15 cellular contexts compared by ENCODE assay signal in the genomic region with DNA sequence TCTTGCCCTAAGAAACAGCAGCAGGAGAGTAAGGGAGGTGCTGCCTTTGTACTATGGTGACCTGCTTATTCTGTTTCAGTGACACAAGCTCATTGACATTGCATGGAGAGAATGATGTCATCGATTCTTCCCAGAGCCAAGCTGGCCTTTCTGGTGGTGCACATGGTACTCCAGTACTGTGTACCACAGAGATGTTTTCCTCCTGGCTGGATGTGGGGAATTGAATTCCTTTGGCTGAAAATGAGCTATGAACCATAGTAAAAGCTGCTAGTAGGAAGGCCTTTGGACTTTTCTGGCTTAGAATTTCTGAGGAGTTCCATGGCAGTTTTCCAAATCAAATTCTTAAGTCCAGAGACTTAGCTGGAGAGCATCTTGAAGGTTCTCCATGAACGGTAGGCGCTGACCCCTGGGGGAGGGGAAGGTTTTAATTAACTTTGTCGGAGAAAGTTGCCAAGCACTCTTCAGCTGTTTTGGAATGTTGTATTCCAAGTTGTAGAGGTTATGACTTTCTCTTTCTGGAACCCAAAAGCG. TPM values are rescaled to one million over a fixed set of nuclear protein-coding genes. Genes with fewer than 3 reads are reported as not detected.
DNase-seq lines count a peak whose midpoint lies in the region; ATAC-seq and TF ChIP-seq lines count a peak whose summit lies in the region.
"Had no signal": no experiment of that assay in that cellular context is flagged by ENCODE, and none has a peak within 500 bp of the region (broad histone marks: within the 10 kb centered on the region; RNA-seq: fewer than 3 reads in every experiment).

No MANE protein-coding gene starts in this region.

- POLR2A ChIA-PET in IMR-90 (lab: Charles Lee; ENCODE audit: unreplicated experiment), result no interaction called here

- no peak overlapping the region for H2BK15ac ChIP-seq in IMR-90 (ENCODE audit: low read depth, low read length)

- H3K9me3 ChIP-seq in IMR-90 (ENCODE audit: control insufficient read depth, insufficient read depth, low read length) (no peaks in the 10 kb centered on the region), left lung (no peaks in the 10 kb centered on the region), testis (no peaks in the 10 kb centered on the region)

- H4K5ac ChIP-seq in IMR-90 (ENCODE audit: low read depth, low read length), result no peak overlapping the region

- WGBS in IMR-90 (ENCODE audit: extremely low coverage in 2 of 2, insufficient read length in 1 of 2), 2 experiments, result 81% methylated on average over 2 of the region's 5 CpGs; no CpG with 5 or more reads in 1 of the 2 experiments
- WGBS in testis, 2 donors, result 46 to 51% methylated on average over 4 to 5 of the region's 5 CpGs

- no peak for ATAC-seq in IMR-90 (ENCODE audit: low read depth)
- ATAC-seq in left lung, result peak; percentile 87
- ATAC-seq: naive thymus-derived CD4-positive, alpha-beta T cell had no signal

- H2BK120ac ChIP-seq in IMR-90 (ENCODE audit: low read depth, low read length), result no peak overlapping the region

- no peak overlapping the region for H2AK5ac ChIP-seq in IMR-90 (ENCODE audit: low read depth, low read length)

- BruUV-seq in IMR-90 (replicated peaks; lab: Mats Ljungman, UMichigan), result no TSS peak

- H3K4me1 ChIP-seq in IMR-90 (ENCODE audit: control insufficient read depth, insufficient read depth, low read length), result no peaks in the 10 kb centered on the region
- H3K4me1 ChIP-seq in left lung, result peaks cover 0 to 9% of the 10 kb centered on the region in 2 donors
- H3K4me1 ChIP-seq in testis, result no peaks in the 10 kb centered on the region

- no peaks in the 10 kb centered on the region for H3K79me1 ChIP-seq in IMR-90 (ENCODE audit: low read depth in 1 of 2, low read length in 2 of 2)

- H3K18ac ChIP-seq in IMR-90 (ENCODE audit: low read depth, low read length), result no peak overlapping the region

- no peak overlapping the region for H4K8ac ChIP-seq in IMR-90 (ENCODE audit: low read depth in 2 of 2, low read length in 2 of 2)

- TF ChIP-seq POLR2A in IMR-90 (IDR thresholded peaks at IDR 0.05; ENCODE audit: low read depth, low read length) (no peak), testis (IDR thresholded peaks at IDR 0.05) (no peak)

- H3K14ac ChIP-seq in IMR-90 (replicated peaks; ENCODE audit: low read depth, low read length), result no peak overlapping the region; the same call in 1 of the 2 replicates

- no peak overlapping the region for H2AK9ac ChIP-seq in IMR-90 (replicated peaks; ENCODE audit: low read depth, low read length, poor library complexity)

- no peak overlapping the region for H4K91ac ChIP-seq in IMR-90 (ENCODE audit: insufficient read depth, low read depth, low read length)

- H3K27me3 ChIP-seq in IMR-90 (ENCODE audit: control insufficient read depth, insufficient read depth, low read length) (peaks cover 3% of the 10 kb centered on the region), left lung (no peaks in the 10 kb centered on the region), testis (no peaks in the 10 kb centered on the region)

- H2AFZ ChIP-seq in IMR-90 (replicated peaks; ENCODE audit: low read length, poor library complexity), result no peak overlapping the region

- no peaks in the 10 kb centered on the region for H4K20me1 ChIP-seq in IMR-90 (ENCODE audit: insufficient read depth, low read length)

- no peak overlapping the region for H2BK5ac ChIP-seq in IMR-90 (ENCODE audit: low read depth, low read length, poor library complexity, severe bottlenecking)

- H3K27ac ChIP-seq in IMR-90 (ENCODE audit: insufficient read depth, low read length) (no peak overlapping the region), left lung (peak overlapping the region in 1 of 2 donors; percentile 41), testis (no peak overlapping the region)

- CTCF ChIA-PET in IMR-90 (lab: Yijun Ruan, JAX), result no interaction called here

- no peak overlapping the region for H3K4me2 ChIP-seq in IMR-90 (ENCODE audit: low read depth, low read length)

- peak; percentile 24 for DNase-seq in IMR-90
- peak; percentile 45 for DNase-seq in choroid plexus epithelial cell (ENCODE audit: low read depth)
- DNase-seq in left lung, result no peak
- peak; percentile 53 for DNase-seq in testis
- no peak for DNase-seq in mesenteric fat pad (ENCODE audit: low spot score)
- no peak for DNase-seq in NCI-H82 (lab: John Stamatoyannopoulos, UW)
- DNase-seq in DMS153 (lab: John Stamatoyannopoulos, UW), result no peak
- DNase-seq: activated CD4-positive, alpha-beta T cell treated with anti-CD3 and anti-CD28 coated beads, Interleukin-2, amount 10 ng/mL, durations not matched to agents 24 days and 14 days; caudate nucleus; CD4-positive, alpha-beta T cell; naive thymus-derived CD4-positive, alpha-beta T cell; NCI-H1092; NCI-H446; retina; stimulated activated naive CD4-positive, alpha-beta T cell treated with Interleukin-2 at 50 U/mL for 16 hours had no signal

- in situ Hi-C loops in IMR-90 (cut with MboI; ENCODE audit: low sequenced_read_pairs), result no loop called here

- dilution Hi-C loops in IMR-90 (cut with HindIII; ENCODE audit: low sequenced_read_pairs, unreplicated experiment), result no loop called here

- no peak overlapping the region for H3K56ac ChIP-seq in IMR-90 (ENCODE audit: extremely low read depth, insufficient read depth, low read length)

- no peak overlapping the region for H2BK20ac ChIP-seq in IMR-90 (ENCODE audit: low read depth, low read length)

- no peak for TF ChIP-seq RAD21 in IMR-90 (IDR thresholded peaks at IDR 0.05; ENCODE audit: low read length)

- no peak overlapping the region for H3K4ac ChIP-seq in IMR-90 (ENCODE audit: low read depth, low read length)

- no peak overlapping the region for H3K4me3 ChIP-seq in IMR-90 (ENCODE audit: insufficient read depth, low read depth, low read length)
- H3K4me3 ChIP-seq in choroid plexus epithelial cell (ENCODE audit: low read depth, low read length), result no peak overlapping the region
- H3K4me3 ChIP-seq in left lung, result no peak overlapping the region
- H3K4me3 ChIP-seq in testis, result no peak overlapping the region

- intact Hi-C loops in IMR-90 (cut with micrococcal nuclease) (no loop called here), left lung (cut with DNase I) (no loop called here), testis (cut with DNase I; ENCODE audit: low total_unique reads) (no loop called here)

- TF ChIP-seq CTCF in IMR-90 (conservative IDR thresholded peaks at IDR 0.05; ENCODE audit: low read depth, low read length) (no peak), choroid plexus epithelial cell (conservative IDR thresholded peaks at IDR 0.05; ENCODE audit: low read depth, low read length) (no peak), left lung (IDR thresholded peaks at IDR 0.05) (no peak), testis (IDR thresholded peaks at IDR 0.05) (no peak)

- no peaks in the 10 kb centered on the region for H3K36me3 ChIP-seq in IMR-90 (ENCODE audit: control insufficient read depth, insufficient read depth, low read length)
- no peaks in the 10 kb centered on the region for H3K36me3 ChIP-seq in left lung
- H3K36me3 ChIP-seq in testis (ENCODE audit: low read depth, missing control alignments), result no peaks in the 10 kb centered on the region

- H3K9me1 ChIP-seq in IMR-90 (ENCODE audit: insufficient read depth, low read length), result no peaks in the 10 kb centered on the region

- no peak overlapping the region for H3K9ac ChIP-seq in IMR-90 (ENCODE audit: low read depth, low read length)

- no peak overlapping the region for H3K23ac ChIP-seq in IMR-90 (ENCODE audit: low read depth, low read length)

TF ChIP-seq in IMR-90, 13 proteins besides CTCF, POLR2A, EP300 and RAD21:
- TF ChIP-seq, protein P1, sequence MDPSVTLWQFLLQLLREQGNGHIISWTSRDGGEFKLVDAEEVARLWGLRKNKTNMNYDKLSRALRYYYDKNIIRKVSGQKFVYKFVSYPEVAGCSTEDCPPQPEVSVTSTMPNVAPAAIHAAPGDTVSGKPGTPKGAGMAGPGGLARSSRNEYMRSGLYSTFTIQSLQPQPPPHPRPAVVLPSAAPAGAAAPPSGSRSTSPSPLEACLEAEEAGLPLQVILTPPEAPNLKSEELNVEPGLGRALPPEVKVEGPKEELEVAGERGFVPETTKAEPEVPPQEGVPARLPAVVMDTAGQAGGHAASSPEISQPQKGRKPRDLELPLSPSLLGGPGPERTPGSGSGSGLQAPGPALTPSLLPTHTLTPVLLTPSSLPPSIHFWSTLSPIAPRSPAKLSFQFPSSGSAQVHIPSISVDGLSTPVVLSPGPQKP (IDR thresholded peaks at IDR 0.05; ENCODE audit: borderline replicate concordance, low read depth, low read length), result no peak
- TF ChIP-seq RCOR1 (IDR thresholded peaks at IDR 0.05; ENCODE audit: insufficient replicate concordance, low read length) (no peak), MAZ (IDR thresholded peaks at IDR 0.05; ENCODE audit: borderline replicate concordance, low read depth, low read length) (no peak), SMC3 (IDR thresholded peaks at IDR 0.05; ENCODE audit: low read depth, low read length) (no peak), MXI1 (IDR thresholded peaks at IDR 0.05; ENCODE audit: borderline replicate concordance, low read depth, low read length) (no peak), FOS (IDR thresholded peaks at IDR 0.05; ENCODE audit: low read depth, low read length) (no peak), CHD1 (IDR thresholded peaks at IDR 0.05; ENCODE audit: low read depth, low read length) (no peak), BHLHE40 (IDR thresholded peaks at IDR 0.05; ENCODE audit: low read depth, low read length) (no peak), CEBPB (IDR thresholded peaks at IDR 0.05; ENCODE audit: low read depth, low read length) (no peak), MAFK (IDR thresholded peaks at IDR 0.05; ENCODE audit: low read depth, low read length) (no peak), RFX5 (IDR thresholded peaks at IDR 0.05; ENCODE audit: low read depth, low read length) (no peak), NFE2L2 (IDR thresholded peaks at IDR 0.05; ENCODE audit: low read depth, low read length) (no peak)
- TF ChIP-seq, protein P2, sequence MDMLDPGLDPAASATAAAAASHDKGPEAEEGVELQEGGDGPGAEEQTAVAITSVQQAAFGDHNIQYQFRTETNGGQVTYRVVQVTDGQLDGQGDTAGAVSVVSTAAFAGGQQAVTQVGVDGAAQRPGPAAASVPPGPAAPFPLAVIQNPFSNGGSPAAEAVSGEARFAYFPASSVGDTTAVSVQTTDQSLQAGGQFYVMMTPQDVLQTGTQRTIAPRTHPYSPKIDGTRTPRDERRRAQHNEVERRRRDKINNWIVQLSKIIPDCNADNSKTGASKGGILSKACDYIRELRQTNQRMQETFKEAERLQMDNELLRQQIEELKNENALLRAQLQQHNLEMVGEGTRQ (IDR thresholded peaks at IDR 0.05; ENCODE audit: low read depth, low read length), result no peak

RNA-seq across cellular contexts. Expression of gene B3GNT2, which starts 17.1 kb away (rescaled TPM):
- total RNA-seq in IMR-90 (2012; rRNA removed), result 11.1 and 12.2 TPM in 2 replicates
- polyA plus RNA-seq in IMR-90 (2012; rRNA removed), result 4.2 and 5.0 TPM in 2 replicates
- polyA plus RNA-seq in IMR-90 (2012; cell fraction: cytosol; rRNA removed), result 2.2 and 2.6 TPM in 2 replicates
- polyA plus RNA-seq in IMR-90 (2012; cell fraction: nucleus; rRNA removed; ENCODE audit: low replicate concordance), result 0.71 and 2.2 TPM in 2 replicates
- 10 to 100 TPM; 31.9 to 33.0 TPM for total RNA-seq in left lung
- 10 to 100 TPM; 20.9 TPM for total RNA-seq in testis
- 19.7 TPM for polyA plus RNA-seq in testis (ENCODE audit: insufficient read depth, low read depth, low replicate concordance)
- total RNA-seq in mesenteric fat pad, result 21.9 TPM

Comparison
In these comparisons a context has a peak if more than half of its experiments do, and no peak if none do; other contexts are left out.
1. DNase-seq: peak in IMR-90 (single experiment), choroid plexus epithelial cell (single experiment) and testis (single experiment); none in left lung (0 of 2), mesenteric fat pad (single experiment), NCI-H82 (single experiment) and DMS153 (single experiment).